In genomic region chr3:88030200-88030599, GRCh38 we compare ENCODE assay signal across 13 cellular contexts. TPM values are rescaled to one million over a fixed set of nuclear protein-coding genes. Genes with fewer than 3 reads are reported as not detected.
A peak's percentile ranks its signal among the peaks of the same experiment; 100 is the strongest.
DNase-seq lines count a peak whose midpoint lies in the region; ATAC-seq, FAIRE-seq and TF ChIP-seq lines count a peak whose summit lies in the region.
"Had no signal": no experiment of that assay in that cellular context is flagged by ENCODE, and none has a peak within 500 bp of the region (broad histone marks: within the 10 kb centered on the region; RNA-seq: fewer than 3 reads in every experiment).

No MANE protein-coding gene starts in this region.

- H4K20me1 ChIP-seq in HepG2 (ENCODE audit: insufficient read depth, low read length): no peaks in the 10 kb centered on the region

- H3K9ac ChIP-seq in HepG2 (ENCODE audit: insufficient read depth, low read depth, low read length): no peak overlapping the region
- H3K9ac ChIP-seq in neuronal stem cell (ENCODE audit: low read depth, low read length, poor library complexity): no peak overlapping the region

- no peak for TF ChIP-seq EP300 in A549 (IDR thresholded peaks at IDR 0.05)
- TF ChIP-seq EP300 in HepG2 (IDR thresholded peaks at IDR 0.05; ENCODE audit: low read depth in 2 of 2, low read length in 2 of 2): no peak
- TF ChIP-seq EP300 in HepG2 (CRISPR knock-in tag; IDR thresholded peaks at IDR 0.05; ENCODE audit: borderline replicate concordance): no peak

- no peak overlapping the region for H3K18ac ChIP-seq in neuronal stem cell (ENCODE audit: low read length)

- no peak overlapping the region for H4K8ac ChIP-seq in neuronal stem cell (ENCODE audit: low read depth, low read length)

- no peak overlapping the region for H2BK120ac ChIP-seq in neuronal stem cell (ENCODE audit: low read depth, low read length)

- no peak overlapping the region for H3K27ac ChIP-seq in A549
- H3K27ac ChIP-seq in CD8-positive, alpha-beta T cell (ENCODE audit: low read depth, low read length): no peak overlapping the region
- no peak overlapping the region for H3K27ac ChIP-seq in HepG2 (ENCODE audit: extremely low read length, insufficient read depth, low read length)
- H3K27ac ChIP-seq in neuronal stem cell (replicated peaks; ENCODE audit: low read length): no peak overlapping the region
- peak overlapping the region in 1 of 2 donors; percentile 50 for H3K27ac ChIP-seq in uterus
- H3K27ac ChIP-seq: cardiac muscle cell had no signal

- in situ Hi-C loops in HepG2 (cut with HindIII; ENCODE audit: extremely low pct_ligation_motif_present, low pct_unique_long_range_greater_than_20kb): no loop called here

- POLR2A ChIA-PET in A549 (lab: Yijun Ruan, JAX): no interaction called here
- POLR2A ChIA-PET in CD8-positive, alpha-beta T cell (lab: Charles Lee): interaction anchor here (0.9 to 2.8 kb wide), 2 partner anchors 28 to 29 kb away, joined by 4 to 22 read pairs; partner anchors contain the start of genes CGGBP1 and ZNF654
- POLR2A ChIA-PET in activated CD8-positive, alpha-beta T cell treated with anti-CD3 and anti-CD28 coated beads for 36 hours (lab: Charles Lee): no interaction called here
- POLR2A ChIA-PET in HepG2 (lab: Yijun Ruan, JAX): no interaction called here

- no peak for TF ChIP-seq POLR2A in A549 (IDR thresholded peaks at IDR 0.05; ENCODE audit: low read length)
- no peak for TF ChIP-seq POLR2A in HepG2 (IDR thresholded peaks at IDR 0.05; ENCODE audit: insufficient read depth in 1 of 2, low read depth in 2 of 2, low read length in 2 of 2)
- TF ChIP-seq POLR2A in uterus (IDR thresholded peaks at IDR 0.05): no peak

- H3K9me3 ChIP-seq in A549 (no peaks in the 10 kb centered on the region), HepG2 (ENCODE audit: low read length) (no peaks in the 10 kb centered on the region), neuronal stem cell (replicated peaks in 1 of 2; ENCODE audit: control insufficient read depth in 2 of 2, insufficient read depth in 1 of 2, low read depth in 1 of 2, low read length in 2 of 2) (peaks cover 0 to 3% of the 10 kb centered on the region in 2 donors), uterus (no peaks in the 10 kb centered on the region)
- no peaks in the 10 kb centered on the region for H3K9me3 ChIP-seq in CD8-positive, alpha-beta T cell (ENCODE audit: low read length)

- no peak overlapping the region for H4K91ac ChIP-seq in neuronal stem cell (ENCODE audit: low read depth, low read length, poor library complexity)

- no peak overlapping the region for H2BK12ac ChIP-seq in neuronal stem cell (ENCODE audit: low read length)

- H3K23ac ChIP-seq in neuronal stem cell (ENCODE audit: low read depth, low read length, poor library complexity): no peak overlapping the region

- H3K4me2 ChIP-seq in A549 (peak overlapping the region; percentile 41), HepG2 (ENCODE audit: low read depth, low read length) (0 out of 2 replicates have a peak overlapping the region, but pooled peaks have one; percentile 32), neuronal stem cell (ENCODE audit: insufficient read depth, low read length, poor library complexity, severe bottlenecking) (no peak overlapping the region)

- H2BK5ac ChIP-seq in neuronal stem cell (ENCODE audit: low read length): no peak overlapping the region

- BruUV-seq in HepG2 (replicated peaks; lab: Mats Ljungman, UMichigan): no TSS peak

- TF ChIP-seq RAD21 in A549 (conservative IDR thresholded peaks at IDR 0.05 in 1 of 2, IDR thresholded peaks at IDR 0.05 in 1 of 2) (no peak), HepG2 (CRISPR knock-in tag; IDR thresholded peaks at IDR 0.05) (no peak)

- H3K4ac ChIP-seq in neuronal stem cell (ENCODE audit: low read length): no peak overlapping the region

- TF ChIP-seq CTCF in A549 (IDR thresholded peaks at IDR 0.05): no peak
- no peak for TF ChIP-seq CTCF in CD8-positive, alpha-beta T cell (IDR thresholded peaks at IDR 0.05)
- no peak for TF ChIP-seq CTCF in activated CD8-positive, alpha-beta T cell treated with anti-CD3 and anti-CD28 coated beads for 36 hours (IDR thresholded peaks at IDR 0.05)
- TF ChIP-seq CTCF in HepG2 (CRISPR knock-in tag; IDR thresholded peaks at IDR 0.05): no peak
- no peak for TF ChIP-seq CTCF in uterus (IDR thresholded peaks at IDR 0.05)

- H3K36me3 ChIP-seq in CD8-positive, alpha-beta T cell (ENCODE audit: insufficient read depth, low read length): no peaks in the 10 kb centered on the region
- H3K36me3 ChIP-seq in HepG2 (replicated peaks in 1 of 2; ENCODE audit: control insufficient read depth in 1 of 2, insufficient read depth in 2 of 2, low read length in 2 of 2): no peaks in the 10 kb centered on the region
- no peaks in the 10 kb centered on the region for H3K36me3 ChIP-seq in neuronal stem cell (replicated peaks in 1 of 2; ENCODE audit: control insufficient read depth in 2 of 2, insufficient read depth in 2 of 2, low read length in 2 of 2)
- H3K36me3 ChIP-seq in uterus: no peaks in the 10 kb centered on the region
- H3K36me3 ChIP-seq: cardiac muscle cell had no signal

- H2BK15ac ChIP-seq in neuronal stem cell (ENCODE audit: low read length): no peak overlapping the region

- H2AFZ ChIP-seq in HepG2 (ENCODE audit: low read length) (peak overlapping the region; percentile 42), neuronal stem cell (ENCODE audit: low read length) (no peak overlapping the region)

- ATAC-seq in A549: no peak
- ATAC-seq in CD8-positive, alpha-beta T cell: no peak
- no peak for ATAC-seq in activated CD8-positive, alpha-beta T cell treated with anti-CD3 and anti-CD28 coated beads for 36 hours
- ATAC-seq in HepG2: no peak
- no peak for ATAC-seq in HG02884 (IDR thresholded peaks at IDR 0.05; ENCODE audit: unreplicated experiment)

- 61% methylated on average over 3 of the region's 3 CpGs for WGBS in A549 (ENCODE audit: missing lambda C conversion rate)
- WGBS in HepG2 (ENCODE audit: low lambda C conversion rate): 2% methylated on average over 3 of the region's 3 CpGs
- no CpG with 5 or more reads among the region's 3 CpGs for WGBS in neuronal stem cell (ENCODE audit: extremely low coverage in 2 of 2, insufficient read length in 2 of 2, insufficient replicate concordance in 1 of 2), 2 donors

- no peak overlapping the region for H3K14ac ChIP-seq in neuronal stem cell (ENCODE audit: low read length)

- no peaks in the 10 kb centered on the region for H3K27me3 ChIP-seq in CD8-positive, alpha-beta T cell (ENCODE audit: insufficient read depth, low read length)
- peaks cover 0 to 2% of the 10 kb centered on the region in 2 experiments; a peak in 1 of 5 replicates for H3K27me3 ChIP-seq in HepG2 (ENCODE audit: control insufficient read depth in 1 of 2, insufficient read depth in 2 of 2, low read length in 2 of 2)
- no peaks in the 10 kb centered on the region for H3K27me3 ChIP-seq in neuronal stem cell (ENCODE audit: control insufficient read depth in 3 of 3, insufficient read depth in 3 of 3, low read depth in 1 of 3, low read length in 3 of 3)
- H3K27me3 ChIP-seq in uterus: no peaks in the 10 kb centered on the region
- H3K27me3 ChIP-seq: cardiac muscle cell had no signal

- no peak for DNase-seq in A549 (ENCODE audit: low read depth in 1 of 2, low spot score in 1 of 2)
- DNase-seq in CD8-positive, alpha-beta T cell: no peak
- DNase-seq in activated CD8-positive, alpha-beta T cell treated with anti-CD3 and anti-CD28 coated beads for 36 hours: no peak
- no peak for DNase-seq in HepG2 (ENCODE audit: low spot score)
- DNase-seq in activated effector memory CD4-positive, alpha-beta T cell treated with anti-CD3 and anti-CD28 coated beads, Interleukin-2, amount 50 U/mL, for 16 hours: no peak
- DNase-seq in neuronal stem cell (ENCODE audit: low spot score): no peak
- DNase-seq in uterus: no peak
- DNase-seq: NCI-H2081; nephron progenitor cell; stimulated activated CD8-positive, alpha-beta memory T cell treated with anti-CD3 and anti-CD28 coated beads, Interleukin-4, amount 100 ng/mL, for 48 hours had no signal

- peaks cover 35% of the 10 kb centered on the region for H3K4me1 Mint-ChIP-seq in CD8-positive, alpha-beta T cell (ENCODE audit: low read depth)
- H3K4me1 Mint-ChIP-seq in activated CD8-positive, alpha-beta T cell treated with anti-CD3 and anti-CD28 coated beads for 36 hours (ENCODE audit: low read depth): peaks cover 35% of the 10 kb centered on the region
- H3K4me1 Mint-ChIP-seq: nephron progenitor cell had no signal

- H3K27me3 Mint-ChIP-seq in CD8-positive, alpha-beta T cell (ENCODE audit: low read depth): no peaks in the 10 kb centered on the region
- no peaks in the 10 kb centered on the region for H3K27me3 Mint-ChIP-seq in activated CD8-positive, alpha-beta T cell treated with anti-CD3 and anti-CD28 coated beads for 36 hours

- H3K36me3 Mint-ChIP-seq in CD8-positive, alpha-beta T cell: no peaks in the 10 kb centered on the region
- H3K36me3 Mint-ChIP-seq in activated CD8-positive, alpha-beta T cell treated with anti-CD3 and anti-CD28 coated beads for 36 hours (ENCODE audit: low read depth): no peaks in the 10 kb centered on the region

- H3K79me2 ChIP-seq in HepG2 (ENCODE audit: insufficient read depth, low read length): no peaks in the 10 kb centered on the region

- CTCF ChIA-PET in A549 (lab: Yijun Ruan, JAX): interaction anchor here (1.4 kb wide), 1 partner anchor 13 kb away, joined by 4 read pairs; no protein-coding TSS in a partner anchor
- CTCF ChIA-PET in CD8-positive, alpha-beta T cell (lab: Charles Lee): no interaction called here
- CTCF ChIA-PET in activated CD8-positive, alpha-beta T cell treated with anti-CD3 and anti-CD28 coated beads for 36 hours (lab: Charles Lee): interaction anchor here (0.7 to 1.4 kb wide), 3 partner anchors 10 to 83 kb away, joined by 3 read pairs; no protein-coding TSS in a partner anchor
- CTCF ChIA-PET in HepG2 (lab: Yijun Ruan, JAX; ENCODE audit: low intra/inter-chr PET ratio, low total read pairs): no interaction called here

- peak overlapping the region; percentile 68 for H3K4me3 Mint-ChIP-seq in CD8-positive, alpha-beta T cell
- peak overlapping the region; percentile 29 for H3K4me3 Mint-ChIP-seq in activated CD8-positive, alpha-beta T cell treated with anti-CD3 and anti-CD28 coated beads for 36 hours
- H3K4me3 Mint-ChIP-seq: nephron progenitor cell had no signal

- no peak overlapping the region for H2AK5ac ChIP-seq in neuronal stem cell (ENCODE audit: low read depth, low read length)

- H3K27ac Mint-ChIP-seq in CD8-positive, alpha-beta T cell: peak overlapping the region; percentile 41
- H3K27ac Mint-ChIP-seq in activated CD8-positive, alpha-beta T cell treated with anti-CD3 and anti-CD28 coated beads for 36 hours: no peak overlapping the region
- H3K27ac Mint-ChIP-seq: nephron progenitor cell had no signal

- no peak for FAIRE-seq in A549 (lab: Jason Lieb, UNC)
- no peak for FAIRE-seq in HepG2 (lab: Jason Lieb, UNC)
- FAIRE-seq: H1 had no signal

- no peak overlapping the region for H3K4me3 ChIP-seq in A549
- H3K4me3 ChIP-seq in CD8-positive, alpha-beta T cell (ENCODE audit: low read depth, low read length): no peak overlapping the region
- H3K4me3 ChIP-seq in HepG2 (replicated peaks in 1 of 3; ENCODE audit: insufficient read depth in 1 of 3, low read depth in 2 of 3, low read length in 3 of 3): no peak overlapping the region
- H3K4me3 ChIP-seq in neuronal stem cell (ENCODE audit: low read length in 2 of 2): no peak overlapping the region
- peak overlapping the region in 1 of 2 donors; percentile 2 for H3K4me3 ChIP-seq in uterus
- H3K4me3 ChIP-seq: cardiac muscle cell had no signal

- no peaks in the 10 kb centered on the region for H3K79me1 ChIP-seq in neuronal stem cell (ENCODE audit: low read depth, low read length)

- intact Hi-C loops in CD8-positive, alpha-beta T cell (cut with DNase I, micrococcal nuclease): no loop called here
- intact Hi-C loops in activated CD8-positive, alpha-beta T cell treated with anti-CD3 and anti-CD28 coated beads for 36 hours (cut with micrococcal nuclease): no loop called here
- intact Hi-C loops in HepG2 (cut with micrococcal nuclease; ENCODE audit: unreplicated experiment): no loop called here
- intact Hi-C loops in uterus (cut with DNase I; ENCODE audit: low total_unique reads): no loop called here

- no peaks in the 10 kb centered on the region for H3K9me3 Mint-ChIP-seq in CD8-positive, alpha-beta T cell
- H3K9me3 Mint-ChIP-seq in activated CD8-positive, alpha-beta T cell treated with anti-CD3 and anti-CD28 coated beads for 36 hours: no peaks in the 10 kb centered on the region

- H3K4me1 ChIP-seq in A549 (peaks cover 6% of the 10 kb centered on the region; the same call in 2 of the 3 replicates), HepG2 (ENCODE audit: insufficient read depth, low read length) (no peaks in the 10 kb centered on the region; the same call in 1 of the 2 replicates), neuronal stem cell (ENCODE audit: control insufficient read depth in 2 of 2, insufficient read depth in 1 of 2, low read depth in 1 of 2, low read length in 2 of 2) (no peaks in the 10 kb centered on the region), uterus (peaks cover 0 to 4% of the 10 kb centered on the region in 2 donors)
- H3K4me1 ChIP-seq in CD8-positive, alpha-beta T cell (ENCODE audit: insufficient read depth, low read length): peaks cover 26% of the 10 kb centered on the region

RNA-seq across cellular contexts. Expression of gene CGGBP1, which starts 28.6 kb away (rescaled TPM):
- polyA plus RNA-seq in A549 (2011; rRNA removed) (136 and 141 TPM in 2 replicates), A549 (2017; fragmentation: RNase III; extraction: RNeasy Plus Mini Kit Qiagen cat#74134 plus additional on column Dnase treatment) (40.4 to 44.5 TPM (median 43.8 TPM) in 3 replicates), HepG2 (2011; rRNA removed) (39.0 and 47.0 TPM in 2 replicates)
- polyA plus RNA-seq in A549 (2012; cell fraction: cytosol; rRNA removed): 31.9 and 36.6 TPM in 2 replicates
- polyA plus RNA-seq in A549 (2012; cell fraction: nucleus; rRNA removed): 13.3 and 16.2 TPM in 2 replicates
- polyA minus RNA-seq in A549 (2011; rRNA and poly(A)+ RNA removed): 78.4 and 81.1 TPM in 2 replicates
- total RNA-seq in CD8-positive, alpha-beta T cell: 10 to 100 TPM; 64.1 to 66.7 TPM
- total RNA-seq in activated CD8-positive, alpha-beta T cell treated with anti-CD3 and anti-CD28 coated beads for 36 hours: 10 to 100 TPM; 69.2 to 74.6 TPM
- total RNA-seq in HepG2 (2016; rRNA removed; fragmentation: Illumina TruSeq; extraction: Trizol) (38.9 and 45.7 TPM in 2 replicates), uterus (100 to 1,000 TPM in 2 of 4 donors, 10 to 100 TPM in 2; 86.2 to 130 (median 96.8) TPM)
- 13.0 and 21.5 TPM in 2 replicates for total RNA-seq in HepG2 (2016; cell fraction: cytosol; rRNA removed; fragmentation: Illumina TruSeq; extraction: Trizol; ENCODE audit: low read depth)
- total RNA-seq in HepG2 (2016; cell fraction: insoluble cytoplasmic fraction; rRNA removed; fragmentation: Illumina TruSeq; extraction: Trizol): 35.7 and 40.9 TPM in 2 replicates
- 31.2 and 43.3 TPM in 2 replicates for total RNA-seq in HepG2 (2016; cell fraction: membrane; rRNA removed; fragmentation: Illumina TruSeq; extraction: Trizol)
- total RNA-seq in HepG2 (2016; cell fraction: nucleus; rRNA removed; fragmentation: Illumina TruSeq; extraction: Trizol): 40.0 and 42.5 TPM in 2 replicates
- 14.9 and 20.6 TPM in 2 replicates for polyA plus RNA-seq in HepG2 (2011; cell fraction: cytosol; rRNA removed)
- 90.0 and 93.2 TPM in 2 replicates for polyA plus RNA-seq in HepG2 (2011; cell fraction: nucleus; rRNA removed)
- 36.7 and 38.4 TPM in 2 replicates for polyA plus RNA-seq in HepG2 (2012)
- 25.3 and 43.8 TPM in 2 replicates for polyA plus RNA-seq in HepG2 (2016; cell fraction: cytosol; fragmentation: Illumina TruSeq; extraction: Trizol; ENCODE audit: low read depth)
- polyA plus RNA-seq in HepG2 (2016; cell fraction: insoluble cytoplasmic fraction; fragmentation: Illumina TruSeq; extraction: Trizol; ENCODE audit: low read depth): 46.0 and 47.1 TPM in 2 replicates
- polyA plus RNA-seq in HepG2 (2016; cell fraction: membrane; fragmentation: Illumina TruSeq; extraction: Trizol; ENCODE audit: low read depth): 30.1 and 41.0 TPM in 2 replicates
- polyA plus RNA-seq in HepG2 (2016; cell fraction: nucleus; fragmentation: Illumina TruSeq; extraction: Trizol; ENCODE audit: insufficient read depth, low read depth): 63.2 and 66.5 TPM in 2 replicates
- 31.1 and 48.7 TPM in 2 replicates for polyA minus RNA-seq in HepG2 (2011; rRNA and poly(A)+ RNA removed; ENCODE audit: low replicate concordance)
- polyA minus RNA-seq in HepG2 (2011; cell fraction: cytosol; rRNA and poly(A)+ RNA removed): 23.7 and 30.7 TPM in 2 replicates
- 89.0 and 94.0 TPM in 2 replicates for polyA minus RNA-seq in HepG2 (2011; cell fraction: nucleus; rRNA and poly(A)+ RNA removed)
- 70.9 TPM for polyA plus RNA-seq in neuronal stem cell (2013, experiment 1 of 2)
- polyA plus RNA-seq in neuronal stem cell (2013, experiment 2 of 2): 70.8 TPM

RNA-seq across cellular contexts. Expression of gene ZNF654, which starts 28.9 kb away (rescaled TPM):
- polyA plus RNA-seq in A549 (2011; rRNA removed) (4.4 and 5.4 TPM in 2 replicates), A549 (2017; fragmentation: RNase III; extraction: RNeasy Plus Mini Kit Qiagen cat#74134 plus additional on column Dnase treatment) (3.1 to 3.5 TPM (median 3.2 TPM) in 3 replicates), HepG2 (2011; rRNA removed) (1.8 and 2.6 TPM in 2 replicates)
- 0.70 and 0.97 TPM in 2 replicates for polyA plus RNA-seq in A549 (2012; cell fraction: cytosol; rRNA removed)
- 0.86 and 1.1 TPM in 2 replicates for polyA plus RNA-seq in A549 (2012; cell fraction: nucleus; rRNA removed)
- 2.9 and 3.9 TPM in 2 replicates for polyA minus RNA-seq in A549 (2011; rRNA and poly(A)+ RNA removed)
- total RNA-seq in CD8-positive, alpha-beta T cell: 10 to 100 TPM; 13.2 to 15.0 TPM
- total RNA-seq in activated CD8-positive, alpha-beta T cell treated with anti-CD3 and anti-CD28 coated beads for 36 hours: 10 to 100 TPM; 20.2 to 21.0 TPM
- total RNA-seq in HepG2 (2016; rRNA removed; fragmentation: Illumina TruSeq; extraction: Trizol) (4.1 and 5.3 TPM in 2 replicates), uterus (10 to 100 TPM; 16.1 to 49.1 (median 21.5) TPM)
- total RNA-seq in HepG2 (2016; cell fraction: cytosol; rRNA removed; fragmentation: Illumina TruSeq; extraction: Trizol; ENCODE audit: low read depth): 0.71 TPM in 2 replicates
- 3.3 and 5.6 TPM in 2 replicates for total RNA-seq in HepG2 (2016; cell fraction: insoluble cytoplasmic fraction; rRNA removed; fragmentation: Illumina TruSeq; extraction: Trizol)
- total RNA-seq in HepG2 (2016; cell fraction: membrane; rRNA removed; fragmentation: Illumina TruSeq; extraction: Trizol): 1.3 and 2.8 TPM in 2 replicates
- 9.7 and 10.2 TPM in 2 replicates for total RNA-seq in HepG2 (2016; cell fraction: nucleus; rRNA removed; fragmentation: Illumina TruSeq; extraction: Trizol)
- 0.93 and 1.4 TPM in 2 replicates for polyA plus RNA-seq in HepG2 (2011; cell fraction: cytosol; rRNA removed)
- polyA plus RNA-seq in HepG2 (2011; cell fraction: nucleus; rRNA removed): 2.4 and 2.5 TPM in 2 replicates
- 3.8 and 4.8 TPM in 2 replicates for polyA plus RNA-seq in HepG2 (2012)
- polyA plus RNA-seq in HepG2 (2016; cell fraction: cytosol; fragmentation: Illumina TruSeq; extraction: Trizol; ENCODE audit: low read depth): 0.38 and 0.66 TPM in 2 replicates
- polyA plus RNA-seq in HepG2 (2016; cell fraction: insoluble cytoplasmic fraction; fragmentation: Illumina TruSeq; extraction: Trizol; ENCODE audit: low read depth): 4.5 and 4.8 TPM in 2 replicates
- polyA plus RNA-seq in HepG2 (2016; cell fraction: membrane; fragmentation: Illumina TruSeq; extraction: Trizol; ENCODE audit: low read depth): 0.79 and 1.2 TPM in 2 replicates
- 6.5 and 7.6 TPM in 2 replicates for polyA plus RNA-seq in HepG2 (2016; cell fraction: nucleus; fragmentation: Illumina TruSeq; extraction: Trizol; ENCODE audit: insufficient read depth, low read depth)
- polyA minus RNA-seq in HepG2 (2011; rRNA and poly(A)+ RNA removed; ENCODE audit: low replicate concordance): 1.6 and 2.5 TPM in 2 replicates
- 4.0 and 7.2 TPM in 2 replicates for polyA minus RNA-seq in HepG2 (2011; cell fraction: cytosol; rRNA and poly(A)+ RNA removed)
- 21.9 and 22.1 TPM in 2 replicates for polyA minus RNA-seq in HepG2 (2011; cell fraction: nucleus; rRNA and poly(A)+ RNA removed)
- polyA plus RNA-seq in neuronal stem cell (2013, experiment 1 of 2): 4.7 TPM
- 5.0 TPM for polyA plus RNA-seq in neuronal stem cell (2013, experiment 2 of 2)

Comparison
In these comparisons a context has a peak if more than half of its experiments do, and no peak if none do; other contexts are left out.
1. CTCF ChIA-PET loops: an anchor here in A549 (1.4 kb wide) and activated CD8-positive, alpha-beta T cell treated with anti-CD3 and anti-CD28 coated beads for 36 hours (0.7 to 1.4 kb wide); none called in CD8-positive, alpha-beta T cell and HepG2.